22 cellular contexts compared by ENCODE assay signal in the genomic region with DNA sequence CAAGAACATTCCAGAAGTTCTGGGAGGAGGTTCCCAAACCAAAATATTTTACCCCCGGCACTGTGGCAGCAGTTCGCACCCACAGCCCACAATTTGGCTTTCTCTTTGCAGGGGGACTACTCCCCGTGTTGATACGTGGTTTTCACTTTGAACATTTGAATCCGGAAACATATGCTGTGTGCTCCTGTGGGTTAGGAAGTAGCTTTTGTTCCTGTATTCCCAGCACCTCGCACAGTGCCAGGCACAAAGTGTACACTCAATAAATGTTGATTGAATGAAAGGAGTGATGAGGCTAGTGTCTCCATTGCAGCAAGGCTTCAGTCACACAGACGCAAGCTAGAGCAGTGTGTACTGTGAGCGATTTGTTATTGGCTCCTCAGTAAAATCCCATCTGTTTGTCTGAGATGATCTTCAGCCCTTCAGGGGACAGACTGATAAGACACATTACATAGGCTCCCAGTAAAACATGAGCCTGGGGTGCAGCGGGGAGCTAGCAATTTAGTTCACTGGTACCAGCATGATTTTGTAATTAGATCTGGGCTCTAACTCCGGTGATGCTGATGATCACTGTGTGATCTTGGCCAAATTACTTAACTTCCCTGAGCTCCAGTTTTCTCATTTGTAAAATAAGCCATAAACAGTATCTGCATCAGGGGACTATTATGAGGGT. TPM values are rescaled to one million over a fixed set of nuclear protein-coding genes. Genes with fewer than 3 reads are reported as not detected.
DNase-seq lines count a peak whose midpoint lies in the region; ATAC-seq and TF ChIP-seq lines count a peak whose summit lies in the region.
"Had no signal": no experiment of that assay in that cellular context is flagged by ENCODE, and none has a peak within 500 bp of the region (broad histone marks: within the 10 kb centered on the region; RNA-seq: fewer than 3 reads in every experiment).

No MANE protein-coding gene starts in this region.

- H3K4me1 ChIP-seq in HEK293 (ENCODE audit: control insufficient read depth, insufficient read depth, low read length) = no peaks in the 10 kb centered on the region

- H3K4me3 Mint-ChIP-seq in activated naive CD8-positive, alpha-beta T cell treated with anti-CD3 and anti-CD28 coated beads, Interleukin-2, amount 50 U/mL, for 24 hours = peak overlapping the region; percentile 89
- H3K4me3 Mint-ChIP-seq in natural killer cell = peak overlapping the region; percentile 88
- H3K4me3 Mint-ChIP-seq: activated CD4-positive, alpha-beta memory T cell treated with anti-CD3 and anti-CD28 coated beads, Interleukin-2, amount 10 ng/mL, durations not matched to agents 7 days and 5 days had no signal

- intact Hi-C loops in natural killer cell (cut with micrococcal nuclease) = no loop called here

- H3K27ac ChIP-seq in AG04450 (ENCODE audit: low read depth, low read length) (peak overlapping the region; percentile 35), HEK293 (ENCODE audit: extremely low read depth, low read depth, low read length) (no peak overlapping the region)

- peaks cover 0 to 40% of the 10 kb centered on the region in 2 experiments; a peak in 1 of 3 replicates for H3K36me3 ChIP-seq in HEK293 (ENCODE audit: control insufficient read depth in 2 of 2, insufficient read depth in 1 of 2, low read length in 2 of 2)
- H3K36me3 ChIP-seq: vagina had no signal

- TF ChIP-seq CTCF in AG04450 (IDR thresholded peaks at IDR 0.05; ENCODE audit: low read depth, low read length) (no peak), HEK293 (tag by site-specific recombination; IDR thresholded peaks at IDR 0.05) (no peak), natural killer cell (IDR thresholded peaks at IDR 0.05) (no peak)

- peaks cover 6% of the 10 kb centered on the region for H3K9me3 Mint-ChIP-seq in activated naive CD8-positive, alpha-beta T cell treated with anti-CD3 and anti-CD28 coated beads, Interleukin-2, amount 50 U/mL, for 24 hours
- no peaks in the 10 kb centered on the region for H3K9me3 Mint-ChIP-seq in natural killer cell
- H3K9me3 Mint-ChIP-seq: activated CD4-positive, alpha-beta memory T cell treated with anti-CD3 and anti-CD28 coated beads, Interleukin-2, amount 10 ng/mL, durations not matched to agents 7 days and 5 days; activated T-helper 17 cell treated with anti-CD3 and anti-CD28 coated beads, Interleukin-2, amount 50 U/mL, for 72 hours had no signal

- CTCF ChIA-PET in AG04450 (lab: Charles Lee) = interaction anchor here (0.6 kb wide), 1 partner anchor 21 kb away, joined by 3 read pairs; no protein-coding TSS in a partner anchor
- CTCF ChIA-PET in HEK293 (lab: Yijun Ruan, JAX) = interaction anchor here (1.4 kb wide), 1 partner anchor 22 kb away, joined by 4 read pairs; no protein-coding TSS in a partner anchor

- peaks cover 33% of the 10 kb centered on the region for H3K27me3 Mint-ChIP-seq in activated naive CD8-positive, alpha-beta T cell treated with anti-CD3 and anti-CD28 coated beads, Interleukin-2, amount 50 U/mL, for 24 hours
- H3K27me3 Mint-ChIP-seq in natural killer cell (ENCODE audit: low read depth in 2 of 2) = peaks cover 45 to 92% of the 10 kb centered on the region in 2 donors

- no peaks in the 10 kb centered on the region for H3K27me3 ChIP-seq in AG04450 (ENCODE audit: control insufficient read depth, insufficient read depth, low read length)
- H3K27me3 ChIP-seq: ascending aorta, vagina had no signal

- H3K4me3 ChIP-seq in AG04450 (ENCODE audit: low read depth, low read length) (peak overlapping the region; percentile 18), HEK293 (ENCODE audit: low read depth, low read length) (no peak overlapping the region)

- H3K9me3 ChIP-seq in AG04450 (ENCODE audit: control insufficient read depth, insufficient read depth, low read length) (no peaks in the 10 kb centered on the region), HEK293 (ENCODE audit: control insufficient read depth, insufficient read depth, low read depth, low read length) (no peaks in the 10 kb centered on the region)
- H3K9me3 ChIP-seq: ascending aorta, stomach, vagina had no signal

- DNase-seq in AG04450 (ENCODE audit: low read depth, low spot score) = no peak
- no peak for DNase-seq in activated naive CD8-positive, alpha-beta T cell treated with anti-CD3 and anti-CD28 coated beads, Interleukin-2, amount 50 U/mL, for 24 hours
- no peak for DNase-seq in natural killer cell
- no peak for DNase-seq in NCI-H2227 treated with DMSO at 0.1 percent for 48 hours (lab: John Stamatoyannopoulos, UW)
- DNase-seq in GDM1 (lab: John Stamatoyannopoulos, UW) = no peak
- no peak for DNase-seq in Kasumi-1 (lab: John Stamatoyannopoulos, UW)
- no peak for DNase-seq in NCI-H345 (lab: John Stamatoyannopoulos, UW)
- DNase-seq: activated CD4-positive, alpha-beta memory T cell treated with anti-CD3 and anti-CD28 coated beads, Interleukin-2, amount 10 ng/mL, durations not matched to agents 7 days and 5 days; cortex of kidney; HCEC 1CT; NCI-H748 treated with DMSO at 0.1 percent for 48 hours; stomach had no signal

- POLR2A ChIA-PET in AG04450 (lab: Yijun Ruan, JAX) (interaction anchor here (1.1 kb wide), 1 partner anchor 78 kb away, joined by 4 read pairs; no protein-coding TSS in a partner anchor), HEK293 (lab: Yijun Ruan, JAX) (no interaction called here)

- no peak for ATAC-seq in activated naive CD8-positive, alpha-beta T cell treated with anti-CD3 and anti-CD28 coated beads, Interleukin-2, amount 50 U/mL, for 24 hours
- ATAC-seq in natural killer cell = peak in 2 of 3 donors; percentile 14 to 47
- ATAC-seq: activated T-helper 17 cell treated with anti-CD3 and anti-CD28 coated beads, Interleukin-2, amount 50 U/mL, for 72 hours; HepG2; Panc1 had no signal

- H3K4me1 Mint-ChIP-seq in activated naive CD8-positive, alpha-beta T cell treated with anti-CD3 and anti-CD28 coated beads, Interleukin-2, amount 50 U/mL, for 24 hours = peaks cover 53% of the 10 kb centered on the region
- peaks cover 24 to 30% of the 10 kb centered on the region in 2 donors for H3K4me1 Mint-ChIP-seq in natural killer cell

- no peak overlapping the region for H3K27ac Mint-ChIP-seq in activated naive CD8-positive, alpha-beta T cell treated with anti-CD3 and anti-CD28 coated beads, Interleukin-2, amount 50 U/mL, for 24 hours
- H3K27ac Mint-ChIP-seq in natural killer cell = no peak overlapping the region
- H3K27ac Mint-ChIP-seq: activated CD4-positive, alpha-beta memory T cell treated with anti-CD3 and anti-CD28 coated beads, Interleukin-2, amount 10 ng/mL, durations not matched to agents 7 days and 5 days; activated T-helper 17 cell treated with anti-CD3 and anti-CD28 coated beads, Interleukin-2, amount 50 U/mL, for 72 hours had no signal

- peaks cover 38% of the 10 kb centered on the region for H3K36me3 Mint-ChIP-seq in activated naive CD8-positive, alpha-beta T cell treated with anti-CD3 and anti-CD28 coated beads, Interleukin-2, amount 50 U/mL, for 24 hours (ENCODE audit: low read depth)
- no peaks in the 10 kb centered on the region for H3K36me3 Mint-ChIP-seq in natural killer cell

TF ChIP-seq in HEK293, 187 proteins besides CTCF, POLR2A, EP300 and RAD21:
- no peak for TF ChIP-seq GLIS1 (tag by site-specific recombination; IDR thresholded peaks at IDR 0.05)
- peak; percentile 31; the same call in 1 of the 2 replicates for TF ChIP-seq ZIC2 (tag by site-specific recombination; IDR thresholded peaks at IDR 0.05)
TF ChIP-seq in HEK293: peak in this region for 1.

RNA-seq across cellular contexts. Expression of a gene that starts 2.2 kb away (rescaled TPM):
- polyA plus RNA-seq in AG04450 (2011; rRNA removed) = 110 and 119 TPM in 2 replicates
- 92.3 and 108 TPM in 2 replicates for polyA minus RNA-seq in AG04450 (2011; rRNA and poly(A)+ RNA removed)
- total RNA-seq in natural killer cell = 1 to 10 TPM in 1 of 3 donors, under 1 TPM in 1, not detected in 1; 0.94 to 1.8 TPM
- total RNA-seq: HepG2 had no signal

RNA-seq across cellular contexts. Expression of a gene that starts 28.2 kb away (rescaled TPM):
- 0.24 and 0.31 TPM in 2 replicates for polyA plus RNA-seq in AG04450 (2011; rRNA removed)
- not detected in 2 replicates for polyA minus RNA-seq in AG04450 (2011; rRNA and poly(A)+ RNA removed)
- total RNA-seq in natural killer cell = not detected
- total RNA-seq: activated CD4-positive, alpha-beta memory T cell treated with anti-CD3 and anti-CD28 coated beads, Interleukin-2, amount 10 ng/mL, durations not matched to agents 7 days and 5 days; activated T-helper 17 cell treated with anti-CD3 and anti-CD28 coated beads, Interleukin-2, amount 50 U/mL, for 72 hours; ascending aorta; HepG2; lower leg skin; myocyte; pulmonary artery endothelial cell; stomach; vagina had no signal
- polyA plus RNA-seq: esophagus, HepG2 had no signal

RNA-seq across cellular contexts. Expression of a gene that starts 30.6 kb away (rescaled TPM):
- polyA plus RNA-seq in AG04450 (2011; rRNA removed) = not detected in 2 replicates
- polyA minus RNA-seq in AG04450 (2011; rRNA and poly(A)+ RNA removed) = not detected in 2 replicates
- total RNA-seq in natural killer cell = not detected
- total RNA-seq: activated CD4-positive, alpha-beta memory T cell treated with anti-CD3 and anti-CD28 coated beads, Interleukin-2, amount 10 ng/mL, durations not matched to agents 7 days and 5 days; activated T-helper 17 cell treated with anti-CD3 and anti-CD28 coated beads, Interleukin-2, amount 50 U/mL, for 72 hours; ascending aorta; HepG2; lower leg skin; myocyte; pulmonary artery endothelial cell; stomach; vagina had no signal
- polyA plus RNA-seq: esophagus, HepG2, stomach had no signal

RNA-seq across cellular contexts. Expression of a gene that starts 59.5 kb away (rescaled TPM):
- polyA plus RNA-seq in AG04450 (2011; rRNA removed) = 23.3 and 23.4 TPM in 2 replicates
- 33.5 and 38.3 TPM in 2 replicates for polyA minus RNA-seq in AG04450 (2011; rRNA and poly(A)+ RNA removed)
- total RNA-seq in natural killer cell = 10 to 100 TPM in 1 of 3 donors, 1 to 10 TPM in 2; 7.1 to 14.3 (median 8.4) TPM
